16 cellular contexts compared by ENCODE assay signal in the genomic region with DNA sequence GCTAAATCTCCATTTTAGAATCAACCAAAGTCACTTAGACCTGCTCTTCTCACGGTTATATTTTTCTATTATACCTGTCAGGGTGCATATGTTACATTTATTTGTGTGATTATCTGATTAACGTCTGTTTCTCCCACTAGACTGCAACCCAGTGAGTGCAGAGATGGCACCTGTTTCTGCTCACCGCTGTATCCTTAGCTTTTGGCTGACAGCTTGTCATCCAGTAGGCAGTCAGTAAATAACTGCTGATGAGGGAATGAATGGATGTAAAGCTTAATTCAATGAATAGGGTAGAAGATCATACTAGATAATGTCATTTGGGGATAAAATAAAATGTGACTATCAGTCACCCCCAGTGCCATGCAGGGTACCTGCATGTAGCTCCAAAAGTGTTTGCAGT. TPM values are rescaled to one million over a fixed set of nuclear protein-coding genes. Genes with fewer than 3 reads are reported as not detected.
DNase-seq lines count a peak whose midpoint lies in the region; TF ChIP-seq lines count a peak whose summit lies in the region.
"Had no signal": no experiment of that assay in that cellular context is flagged by ENCODE, and none has a peak within 500 bp of the region (broad histone marks: within the 10 kb centered on the region; RNA-seq: fewer than 3 reads in every experiment).

No MANE protein-coding gene starts in this region.

- H3K27ac ChIP-seq in HUES6 (ENCODE audit: low read depth, low read length) (peak overlapping the region; percentile 30; the same call in 1 of the 2 replicates), neural cell (ENCODE audit: low read length) (peak overlapping the region; percentile 68)
- H3K27ac ChIP-seq: body of pancreas, colonic mucosa, PC-9 had no signal

- peaks cover 4% of the 10 kb centered on the region for H3F3A ChIP-seq in neural cell (ENCODE audit: insufficient read depth, low read length, poor library complexity, severe bottlenecking)

- peak; percentile 22 for TF ChIP-seq EP300 in neural cell (conservative IDR thresholded peaks at IDR 0.05; ENCODE audit: poor library complexity, severe bottlenecking)

- H2AFZ ChIP-seq in neural cell (ENCODE audit: low read depth, low read length): no peak overlapping the region
- H2AFZ ChIP-seq: PC-9 had no signal

- TF ChIP-seq CTCF in neural cell (IDR thresholded peaks at IDR 0.05; ENCODE audit: poor library complexity, severe bottlenecking): no peak

- no peaks in the 10 kb centered on the region for H3K9me2 ChIP-seq in neural cell (ENCODE audit: insufficient read depth, low read length)

- H4K20me1 ChIP-seq in neural cell (ENCODE audit: insufficient read depth): no peaks in the 10 kb centered on the region

- H3K27me3 ChIP-seq in HUES6 (ENCODE audit: control insufficient read depth, insufficient read depth, low read length): no peaks in the 10 kb centered on the region
- no peaks in the 10 kb centered on the region for H3K27me3 ChIP-seq in adipocyte (replicated peaks; ENCODE audit: control insufficient read depth, insufficient read depth, low read length)
- no peaks in the 10 kb centered on the region for H3K27me3 ChIP-seq in neural cell (ENCODE audit: insufficient read depth, low read depth, low read length)
- H3K27me3 ChIP-seq: body of pancreas, colonic mucosa, esophagus squamous epithelium, gastrocnemius medialis, sigmoid colon had no signal

- peaks cover 36% of the 10 kb centered on the region for H3K4me1 ChIP-seq in HUES6 (ENCODE audit: control insufficient read depth, insufficient read depth, low read length)
- H3K4me1 ChIP-seq in adipocyte (ENCODE audit: control insufficient read depth, insufficient read depth, low read length): peaks cover 21% of the 10 kb centered on the region
- H3K4me1 ChIP-seq: colonic mucosa had no signal

- H3K9me3 ChIP-seq in HUES6 (ENCODE audit: control insufficient read depth, insufficient read depth, low read depth, low read length): no peaks in the 10 kb centered on the region
- no peaks in the 10 kb centered on the region for H3K9me3 ChIP-seq in adipocyte (ENCODE audit: control insufficient read depth, low read length)
- no peaks in the 10 kb centered on the region for H3K9me3 ChIP-seq in neural cell (ENCODE audit: low read length)
- H3K9me3 ChIP-seq: body of pancreas, colonic mucosa, esophagus squamous epithelium, gastrocnemius medialis, sigmoid colon had no signal

- H3K4me2 ChIP-seq in neural cell (ENCODE audit: low read length): no peak overlapping the region

- H3K4me3 ChIP-seq in HUES6 (ENCODE audit: low read depth, low read length) (no peak overlapping the region), adipocyte (ENCODE audit: low read length) (no peak overlapping the region), neural cell (ENCODE audit: low read length) (peak overlapping the region; percentile 48)
- H3K4me3 ChIP-seq: body of pancreas, colonic mucosa, esophagus squamous epithelium, gastrocnemius medialis, PC-9, sigmoid colon had no signal

- no peak for TF ChIP-seq RAD21 in neural cell (conservative IDR thresholded peaks at IDR 0.05)

- DNase-seq in NCI-H82 (lab: John Stamatoyannopoulos, UW) (peak; percentile 39), NCI-H82 treated with DMSO at 0.1 percent for 48 hours (lab: John Stamatoyannopoulos, UW; ENCODE audit: unreplicated experiment) (no peak), adipocyte (ENCODE audit: low read depth) (no peak), LoVo (ENCODE audit: low spot score) (no peak), MV-4-11 (lab: John Stamatoyannopoulos, UW) (no peak)
- no peak for DNase-seq in activated CD4-positive, alpha-beta T cell treated with anti-CD3 and anti-CD28 coated beads for 4 hours
- DNase-seq: esophagus squamous epithelium, KBM-7 had no signal

- H3K36me3 ChIP-seq in HUES6 (ENCODE audit: control insufficient read depth, insufficient read depth, low read length) (no peaks in the 10 kb centered on the region), adipocyte (ENCODE audit: control insufficient read depth, insufficient read depth, low read length, severe bottlenecking) (no peaks in the 10 kb centered on the region), neural cell (ENCODE audit: insufficient read depth, low read length) (no peaks in the 10 kb centered on the region)
- H3K36me3 ChIP-seq: colonic mucosa, esophagus squamous epithelium, gastrocnemius medialis, sigmoid colon had no signal

- H3K79me2 ChIP-seq in neural cell (replicated peaks; ENCODE audit: insufficient read depth, low read length): no peaks in the 10 kb centered on the region

- H3K9ac ChIP-seq in HUES6 (ENCODE audit: low read length) (no peak overlapping the region), adipocyte (ENCODE audit: low read length) (peak overlapping the region; percentile 65), neural cell (ENCODE audit: low read length) (no peak overlapping the region)

TF ChIP-seq in neural cell, 6 proteins besides CTCF, POLR2A, EP300 and RAD21:
- TF ChIP-seq POLR2AphosphoS5 (IDR thresholded peaks at IDR 0.05) (peak; percentile 37), EZH2 (IDR thresholded peaks at IDR 0.05; ENCODE audit: borderline replicate concordance, insufficient read depth, low read length, poor library complexity, severe bottlenecking) (no peak), SMC3 (conservative IDR thresholded peaks at IDR 0.05; ENCODE audit: poor library complexity) (no peak)

RNA-seq across cellular contexts. Expression of gene CHRNA1, which starts 6.9 kb away (rescaled TPM):
- not detected in 2 replicates for polyA plus RNA-seq in neural cell
- polyA minus RNA-seq in neural cell: not detected in 2 replicates
- polyA plus RNA-seq: naive thymus-derived CD4-positive, alpha-beta T cell had no signal
